ENCODE assay signal across 8 cellular contexts in genomic region chr14:45253754-45254300, GRCh38. TPM values are rescaled to one million over a fixed set of nuclear protein-coding genes. Genes with fewer than 3 reads are reported as not detected.
DNase-seq lines count a peak whose midpoint lies in the region; ATAC-seq and TF ChIP-seq lines count a peak whose summit lies in the region.

No MANE protein-coding gene starts in this region.

- H3K9me3 ChIP-seq in SJCRH30 (replicated peaks) = peaks cover 10% of the 10 kb centered on the region
- peaks cover 0 to 16% (median 0%) of the 10 kb centered on the region in 3 experiments for H3K9me3 ChIP-seq in naive thymus-derived CD4-positive, alpha-beta T cell (ENCODE audit: control insufficient read depth in 2 of 3, low read length in 3 of 3)

- DNase-seq in DMS153 treated with DMSO at 0.1 percent for 48 hours (lab: John Stamatoyannopoulos, UW; ENCODE audit: unreplicated experiment) (peak; percentile 40), DMS153 (lab: John Stamatoyannopoulos, UW) (no peak), SJCRH30 (no peak), epithelial cell of esophagus (ENCODE audit: low read depth) (peak; percentile 43), H4 (ENCODE audit: low spot score) (no peak)
- DNase-seq in naive thymus-derived CD4-positive, alpha-beta T cell = peak in 2 of 9 donors; percentile 1 to 23

- H3K4me3 Mint-ChIP-seq in naive thymus-derived CD4-positive, alpha-beta T cell = peak overlapping the region; percentile 89 to 97 (median 95)

- no peak for ATAC-seq in naive thymus-derived CD4-positive, alpha-beta T cell
- ATAC-seq in HG03039 (IDR thresholded peaks at IDR 0.05; ENCODE audit: unreplicated experiment) (no peak), HG03196 (IDR thresholded peaks at IDR 0.05; ENCODE audit: unreplicated experiment) (no peak)

- CTCF ChIA-PET in naive thymus-derived CD4-positive, alpha-beta T cell (lab: Charles Lee) = interaction anchor here (0.7 kb wide), 1 partner anchor 345 kb away, joined by 4 read pairs; no protein-coding TSS in a partner anchor

- H3K27me3 Mint-ChIP-seq in naive thymus-derived CD4-positive, alpha-beta T cell = peaks cover 0 to 7% (median 0%) of the 10 kb centered on the region in 5 donors

- intact Hi-C loops in naive thymus-derived CD4-positive, alpha-beta T cell (cut with micrococcal nuclease) = loop anchor here (1.0 kb wide), 6 partner anchors 14 to 357 kb away; partner anchors contain the start of genes FKBP3 (in 2 of the 2), TOGARAM1 (in 2 of the 2) and PRPF39 (in 1 of the 2)

- H3K9me3 Mint-ChIP-seq in naive thymus-derived CD4-positive, alpha-beta T cell = peaks cover 0 to 26% (median 15%) of the 10 kb centered on the region in 11 donors

- peak overlapping the region; percentile 84 for H3K4me3 ChIP-seq in SJCRH30
- H3K4me3 ChIP-seq in epithelial cell of esophagus (ENCODE audit: low read length) = peak overlapping the region; percentile 59
- peak overlapping the region; percentile 78 for H3K4me3 ChIP-seq in naive thymus-derived CD4-positive, alpha-beta T cell (ENCODE audit: low read length)

- H3K36me3 ChIP-seq in SJCRH30 = no peaks in the 10 kb centered on the region
- H3K36me3 ChIP-seq in naive thymus-derived CD4-positive, alpha-beta T cell (ENCODE audit: control insufficient read depth in 2 of 3, insufficient read depth in 3 of 3, low read length in 3 of 3) = no peaks in the 10 kb centered on the region

- H3K27ac ChIP-seq in SJCRH30 = no peak overlapping the region
- H3K27ac ChIP-seq in naive thymus-derived CD4-positive, alpha-beta T cell (ENCODE audit: low read depth, low read length) = peak overlapping the region; percentile 75

- POLR2A ChIA-PET in naive thymus-derived CD4-positive, alpha-beta T cell (lab: Charles Lee) = interaction anchor here (0.6 to 2.2 kb wide), 6 partner anchors 118 to 293 kb away, joined by 3 to 10 read pairs (median 4); partner anchors contain the start of genes FANCM, FKBP3, KLHL28 and PRPF39

- TF ChIP-seq CTCF in epithelial cell of esophagus (IDR thresholded peaks at IDR 0.05; ENCODE audit: insufficient read depth, low read depth, low read length, missing control alignments) = no peak

- H3K4me1 ChIP-seq in SJCRH30 = 0 out of 2 replicates have a peak, but pooled peaks cover 6% of the 10 kb centered on the region
- peaks cover 0 to 13% of the 10 kb centered on the region in 2 donors for H3K4me1 ChIP-seq in naive thymus-derived CD4-positive, alpha-beta T cell (ENCODE audit: control insufficient read depth in 2 of 2, insufficient read depth in 2 of 2, low read length in 2 of 2)

- peaks cover 5 to 31% (median 20%) of the 10 kb centered on the region in 7 donors for H3K4me1 Mint-ChIP-seq in naive thymus-derived CD4-positive, alpha-beta T cell

- H3K27ac Mint-ChIP-seq in naive thymus-derived CD4-positive, alpha-beta T cell = peak overlapping the region; percentile 92 to 97 (median 95)

- H3K36me3 Mint-ChIP-seq in naive thymus-derived CD4-positive, alpha-beta T cell = peaks cover 0 to 19% (median 6%) of the 10 kb centered on the region in 5 donors

- no peaks in the 10 kb centered on the region for H3K27me3 ChIP-seq in SJCRH30
- no peaks in the 10 kb centered on the region for H3K27me3 ChIP-seq in naive thymus-derived CD4-positive, alpha-beta T cell (ENCODE audit: control insufficient read depth in 2 of 2, insufficient read depth in 2 of 2, low read length in 2 of 2)

RNA-seq across cellular contexts. Expression of gene MIS18BP1, which starts 0.8 kb away (rescaled TPM):
- 39.1 and 55.0 TPM in 2 replicates for total RNA-seq in SJCRH30 (2014; rRNA removed; shearing (Covaris generic))
- total RNA-seq in naive thymus-derived CD4-positive, alpha-beta T cell = 10 to 100 TPM; 15.6 to 64.9 (median 29.4) TPM
- polyA plus RNA-seq in naive thymus-derived CD4-positive, alpha-beta T cell = 10 to 100 TPM; 12.6 to 14.6 TPM
- total RNA-seq in H4 (2014; rRNA removed; shearing (Covaris generic)) = 7.3 and 15.8 TPM in 2 replicates

Comparison
In these comparisons a context has a peak if more than half of its experiments do, and no peak if none do; other contexts are left out.
1. DNase-seq: peak in DMS153 treated with DMSO at 0.1 percent for 48 hours (single experiment) and epithelial cell of esophagus (single experiment); none in DMS153 (single experiment), SJCRH30 (0 of 2) and H4 (single experiment).
2. Peak in every context shown above with its lines, with median percentiles within 50 percentile points of each other: H3K4me3 ChIP-seq.